In the genomic region with DNA sequence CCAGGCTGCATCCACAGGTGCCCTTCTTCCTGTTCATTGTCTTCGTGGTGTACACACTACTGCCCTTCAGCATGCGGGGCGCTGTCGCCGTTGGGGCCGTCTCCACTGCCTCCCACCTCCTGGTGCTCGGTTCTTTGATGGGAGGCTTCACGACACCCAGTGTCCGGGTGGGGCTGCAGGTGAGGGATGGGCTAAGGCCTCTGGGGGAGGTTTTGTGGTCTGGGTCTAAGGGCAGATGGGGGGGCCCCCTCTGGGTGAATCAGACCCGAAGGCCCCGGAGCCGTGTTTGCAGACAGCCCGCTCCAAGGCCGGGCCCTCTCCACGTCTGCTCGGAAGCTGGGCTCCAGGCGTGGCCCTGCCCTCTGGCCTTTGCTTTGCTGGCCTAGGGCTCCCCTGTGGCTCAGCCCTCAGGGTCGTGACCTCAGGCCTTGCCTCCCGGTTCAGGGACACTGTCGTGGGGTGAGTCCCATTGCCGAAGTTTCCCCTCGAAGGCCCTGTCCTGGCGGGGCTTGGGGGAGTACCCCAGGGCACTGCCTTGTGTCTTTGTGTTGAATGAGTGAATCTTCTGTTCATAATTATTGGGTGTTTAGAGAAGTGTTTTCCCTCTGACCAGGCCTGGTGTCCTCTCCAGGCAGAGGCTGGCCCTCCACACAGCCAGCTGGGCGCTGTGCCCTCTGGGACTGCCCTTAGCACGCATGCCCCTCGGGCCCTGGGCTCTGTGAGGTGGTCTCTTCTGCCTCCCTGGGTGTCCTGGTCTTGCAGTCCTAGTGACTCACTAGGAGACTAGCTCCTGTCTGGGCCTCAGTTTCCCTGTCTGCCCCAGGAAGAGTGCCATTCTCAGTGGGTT, we compare ENCODE assay signal across 15 cellular contexts.
"Had no signal": no experiment of that assay in that cellular context is flagged by ENCODE, and none has a peak within 500 bp of the region (broad histone marks: within the 10 kb centered on the region; RNA-seq: fewer than 3 reads in every experiment).

No MANE protein-coding gene starts in this region.

- H3K4me3 Mint-ChIP-seq: activated CD4-positive, alpha-beta memory T cell treated with anti-CD3 and anti-CD28 coated beads, Interleukin-2, amount 10 ng/mL, durations not matched to agents 7 days and 5 days; neural progenitor cell; stimulated activated naive B cell treated with anti-CD40 and anti-IgM and Interleukin-4, amounts not matched to agents 10 μg/mL and 1 μg/mL and 100 μg/mL, for 72 hours; WTC11 had no signal

- H3K4me1 Mint-ChIP-seq: WTC11 had no signal

- H3K4me2 ChIP-seq: neural progenitor cell had no signal

- H3K4me3 ChIP-seq: cardiac muscle cell, esophagus squamous epithelium, neural progenitor cell, pancreas, SJCRH30, transverse colon had no signal

- H3K27ac ChIP-seq: cardiac muscle cell, esophagus squamous epithelium, neural progenitor cell, pancreas, SJCRH30, transverse colon had no signal

- H3K9ac ChIP-seq: neural progenitor cell had no signal

- ATAC-seq: pancreas; stimulated activated naive B cell treated with anti-CD40 and anti-IgM and Interleukin-4, amounts not matched to agents 10 μg/mL and 1 μg/mL and 100 μg/mL, for 72 hours; WTC11 had no signal

- H3K27me3 ChIP-seq: cardiac muscle cell, esophagus squamous epithelium, neural progenitor cell, pancreas, SJCRH30, transverse colon had no signal

- H3K27ac Mint-ChIP-seq: activated CD4-positive, alpha-beta memory T cell treated with anti-CD3 and anti-CD28 coated beads, Interleukin-2, amount 10 ng/mL, durations not matched to agents 7 days and 5 days; neural progenitor cell; stimulated activated naive B cell treated with anti-CD40 and anti-IgM and Interleukin-4, amounts not matched to agents 10 μg/mL and 1 μg/mL and 100 μg/mL, for 72 hours; WTC11 had no signal

- H2AFZ ChIP-seq: neural progenitor cell had no signal

- H3K36me3 Mint-ChIP-seq: neural progenitor cell, WTC11 had no signal

- DNase-seq: activated CD4-positive, alpha-beta memory T cell treated with anti-CD3 and anti-CD28 coated beads, Interleukin-2, amount 10 ng/mL, durations not matched to agents 7 days and 5 days; activated CD4-positive, alpha-beta T cell treated with anti-CD3 and anti-CD28 coated beads for 4 hours; activated CD8-positive, alpha-beta memory T cell treated with anti-CD3 and anti-CD28 coated beads, Interleukin-2, amount 50 U/mL, for 4 hours; activated naive CD4-positive, alpha-beta T cell; esophagus squamous epithelium; glutamatergic neuron; hypothalamus; mesendoderm; SJCRH30; stimulated activated naive B cell treated with anti-CD40 and anti-IgM and Interleukin-4, amounts not matched to agents 10 μg/mL and 1 μg/mL and 100 μg/mL, for 72 hours; transverse colon had no signal

- H3K9me3 ChIP-seq: esophagus squamous epithelium, pancreas, SJCRH30, transverse colon had no signal

- H3K36me3 ChIP-seq: cardiac muscle cell, neural progenitor cell, pancreas, transverse colon had no signal

- H3K9me3 Mint-ChIP-seq: activated CD4-positive, alpha-beta memory T cell treated with anti-CD3 and anti-CD28 coated beads, Interleukin-2, amount 10 ng/mL, durations not matched to agents 7 days and 5 days; neural progenitor cell; stimulated activated naive B cell treated with anti-CD40 and anti-IgM and Interleukin-4, amounts not matched to agents 10 μg/mL and 1 μg/mL and 100 μg/mL, for 72 hours; WTC11 had no signal

- H3K27me3 Mint-ChIP-seq: activated CD4-positive, alpha-beta memory T cell treated with anti-CD3 and anti-CD28 coated beads, Interleukin-2, amount 10 ng/mL, durations not matched to agents 7 days and 5 days; stimulated activated naive B cell treated with anti-CD40 and anti-IgM and Interleukin-4, amounts not matched to agents 10 μg/mL and 1 μg/mL and 100 μg/mL, for 72 hours had no signal

- H3K4me1 ChIP-seq: esophagus squamous epithelium, neural progenitor cell, pancreas, SJCRH30, transverse colon had no signal
